8 cellular contexts compared by ENCODE assay signal in the genomic region with DNA sequence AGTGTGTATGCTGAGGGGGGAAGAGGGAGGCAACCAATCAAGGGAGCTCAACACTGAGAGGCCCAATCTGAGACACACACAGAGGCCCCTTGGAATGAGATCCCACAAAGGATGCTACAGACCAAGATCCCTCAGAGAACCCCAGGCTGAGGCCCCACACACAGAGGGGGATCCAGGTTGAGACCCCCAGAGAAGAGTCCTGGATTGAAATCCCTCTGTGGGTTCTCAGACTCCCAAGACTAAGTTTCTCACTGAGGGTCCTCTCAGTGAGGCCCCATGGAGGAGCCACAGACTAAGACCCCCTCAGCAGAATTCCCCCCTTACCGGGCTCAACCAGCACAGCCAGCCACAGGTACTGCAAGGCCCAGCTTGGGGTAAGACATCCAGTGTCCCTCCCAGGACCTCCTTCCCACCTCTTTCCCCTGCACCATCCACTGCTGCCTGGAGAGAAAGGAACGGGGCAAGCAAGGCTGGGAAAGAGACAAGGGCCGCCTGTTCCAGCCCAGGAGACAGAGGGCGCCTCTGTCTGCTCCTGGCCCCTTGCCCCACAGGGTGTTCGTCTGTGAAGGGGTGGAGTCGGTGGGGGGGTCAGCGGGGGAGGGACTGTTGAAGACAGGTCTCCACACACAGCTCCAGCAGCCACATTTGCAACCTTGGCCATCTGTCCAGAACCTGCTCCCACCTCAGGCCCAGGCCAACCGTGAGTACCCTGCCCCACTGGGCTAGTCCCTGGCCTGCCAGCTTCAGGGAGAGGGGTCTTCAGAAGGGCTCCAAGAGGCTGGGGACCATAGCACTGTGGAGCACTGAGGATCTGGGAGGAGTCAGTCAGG. TPM values are rescaled to one million over a fixed set of nuclear protein-coding genes. Genes with fewer than 3 reads are reported as not detected.
DNase-seq lines count a peak whose midpoint lies in the region; ATAC-seq and TF ChIP-seq lines count a peak whose summit lies in the region.

Gene S100A1 (plus strand): TSS at position 638 of the 830 bp plus-strand sequence. CDS start 2,088 bp downstream, outside the sequence.

- H3K9ac ChIP-seq in ES-I3 (ENCODE audit: low read depth, low read length), result peak within 1 kb of the TSS; percentile 56

- TF ChIP-seq POLR2A in GM18505 (IDR thresholded peaks at IDR 0.05; ENCODE audit: borderline replicate concordance, extremely low read depth, insufficient read depth, insufficient read length), result no peak

- H3K36me3 ChIP-seq in ES-I3 (ENCODE audit: insufficient read depth, low read length), result no peaks in the 10 kb centered on the region

- peaks cover under 1% of the 10 kb centered on the region for H3K9me3 Mint-ChIP-seq in activated naive CD8-positive, alpha-beta T cell treated with anti-CD3 and anti-CD28 coated beads, Interleukin-2, amount 50 U/mL, for 24 hours
- no peaks in the 10 kb centered on the region for H3K9me3 Mint-ChIP-seq in activated CD8-positive, alpha-beta memory T cell treated with anti-CD3 and anti-CD28 coated beads, Interleukin-2, amount 10 ng/mL, durations not matched to agents 7 days and 5 days (ENCODE audit: low read depth)

- H3K4me3 Mint-ChIP-seq in activated naive CD8-positive, alpha-beta T cell treated with anti-CD3 and anti-CD28 coated beads, Interleukin-2, amount 50 U/mL, for 24 hours, result peak within 1 kb of the TSS; percentile 33
- H3K4me3 Mint-ChIP-seq in activated CD8-positive, alpha-beta memory T cell treated with anti-CD3 and anti-CD28 coated beads, Interleukin-2, amount 10 ng/mL, durations not matched to agents 7 days and 5 days, result no peak within 1 kb of the TSS

- no peak for ATAC-seq in activated naive CD8-positive, alpha-beta T cell treated with anti-CD3 and anti-CD28 coated beads, Interleukin-2, amount 50 U/mL, for 24 hours
- ATAC-seq in left ventricle myocardium superior, result peak; percentile 59
- no peak for ATAC-seq in GM19467 (IDR thresholded peaks at IDR 0.05; ENCODE audit: unreplicated experiment)
- ATAC-seq in activated CD8-positive, alpha-beta memory T cell treated with anti-CD3 and anti-CD28 coated beads, Interleukin-2, amount 10 ng/mL, durations not matched to agents 7 days and 5 days, result no peak
- no peak for ATAC-seq in GM18505 (IDR thresholded peaks at IDR 0.05; ENCODE audit: unreplicated experiment)
- ATAC-seq in GM19455 (IDR thresholded peaks at IDR 0.05; ENCODE audit: unreplicated experiment), result no peak

- peaks cover 12% of the 10 kb centered on the region for H3K27me3 Mint-ChIP-seq in activated naive CD8-positive, alpha-beta T cell treated with anti-CD3 and anti-CD28 coated beads, Interleukin-2, amount 50 U/mL, for 24 hours
- no peaks in the 10 kb centered on the region for H3K27me3 Mint-ChIP-seq in activated CD8-positive, alpha-beta memory T cell treated with anti-CD3 and anti-CD28 coated beads, Interleukin-2, amount 10 ng/mL, durations not matched to agents 7 days and 5 days

- no peak for DNase-seq in activated naive CD8-positive, alpha-beta T cell treated with anti-CD3 and anti-CD28 coated beads, Interleukin-2, amount 50 U/mL, for 24 hours
- DNase-seq in left ventricle myocardium superior, result peak; percentile 82
- DNase-seq in putamen (ENCODE audit: low spot score), result peak; percentile 82
- DNase-seq in activated CD8-positive, alpha-beta memory T cell treated with anti-CD3 and anti-CD28 coated beads, Interleukin-2, amount 10 ng/mL, durations not matched to agents 7 days and 5 days, result no peak

- peaks cover 26% of the 10 kb centered on the region for H3K4me1 Mint-ChIP-seq in activated naive CD8-positive, alpha-beta T cell treated with anti-CD3 and anti-CD28 coated beads, Interleukin-2, amount 50 U/mL, for 24 hours
- H3K4me1 Mint-ChIP-seq in activated CD8-positive, alpha-beta memory T cell treated with anti-CD3 and anti-CD28 coated beads, Interleukin-2, amount 10 ng/mL, durations not matched to agents 7 days and 5 days, result peaks cover 13% of the 10 kb centered on the region

- H3K27ac Mint-ChIP-seq in activated naive CD8-positive, alpha-beta T cell treated with anti-CD3 and anti-CD28 coated beads, Interleukin-2, amount 50 U/mL, for 24 hours, result no peak within 1 kb of the TSS
- H3K27ac Mint-ChIP-seq in activated CD8-positive, alpha-beta memory T cell treated with anti-CD3 and anti-CD28 coated beads, Interleukin-2, amount 10 ng/mL, durations not matched to agents 7 days and 5 days, result no peak within 1 kb of the TSS

- H3K9me3 ChIP-seq in ES-I3 (ENCODE audit: control insufficient read depth, insufficient read depth, low read length), result no peaks in the 10 kb centered on the region

- CTCF ChIA-PET in activated CD8-positive, alpha-beta memory T cell treated with anti-CD3 and anti-CD28 coated beads, Interleukin-2, amount 10 ng/mL, durations not matched to agents 7 days and 5 days (lab: Charles Lee), result interaction anchor here (0.6 to 3.5 kb wide), 8 partner anchors 10 to 134 kb away, joined by 3 to 12 read pairs (median 4); no protein-coding TSS in a partner anchor

- peaks cover 2% of the 10 kb centered on the region for H3K36me3 Mint-ChIP-seq in activated naive CD8-positive, alpha-beta T cell treated with anti-CD3 and anti-CD28 coated beads, Interleukin-2, amount 50 U/mL, for 24 hours (ENCODE audit: low read depth)
- peaks cover 5% of the 10 kb centered on the region for H3K36me3 Mint-ChIP-seq in activated CD8-positive, alpha-beta memory T cell treated with anti-CD3 and anti-CD28 coated beads, Interleukin-2, amount 10 ng/mL, durations not matched to agents 7 days and 5 days

- peaks cover 30% of the 10 kb centered on the region for H3K4me1 ChIP-seq in ES-I3 (ENCODE audit: insufficient read depth, low read length)

- intact Hi-C loops in left ventricle myocardium superior (cut with micrococcal nuclease), result no loop called here

RNA-seq across cellular contexts. Expression of gene S100A1, which starts in this region (rescaled TPM):
- total RNA-seq in left ventricle myocardium superior, result 2,048 TPM
- total RNA-seq in activated CD8-positive, alpha-beta memory T cell treated with anti-CD3 and anti-CD28 coated beads, Interleukin-2, amount 10 ng/mL, durations not matched to agents 7 days and 5 days, result not detected

Comparison
In these comparisons a context has a peak if more than half of its experiments do, and no peak if none do; other contexts are left out.
1. RNA of gene S100A1 (total RNA-seq): 2,048 TPM in left ventricle myocardium superior (single experiment); not detected in activated CD8-positive, alpha-beta memory T cell treated with anti-CD3 and anti-CD28 coated beads, Interleukin-2, amount 10 ng/mL, durations not matched to agents 7 days and 5 days; every median in the first group is over 1,000 times any median in the second.
2. DNase-seq: peak in left ventricle myocardium superior (single experiment) and putamen (single experiment); none in activated naive CD8-positive, alpha-beta T cell treated with anti-CD3 and anti-CD28 coated beads, Interleukin-2, amount 50 U/mL, for 24 hours (single experiment) and activated CD8-positive, alpha-beta memory T cell treated with anti-CD3 and anti-CD28 coated beads, Interleukin-2, amount 10 ng/mL, durations not matched to agents 7 days and 5 days (single experiment).